In the genomic region with DNA sequence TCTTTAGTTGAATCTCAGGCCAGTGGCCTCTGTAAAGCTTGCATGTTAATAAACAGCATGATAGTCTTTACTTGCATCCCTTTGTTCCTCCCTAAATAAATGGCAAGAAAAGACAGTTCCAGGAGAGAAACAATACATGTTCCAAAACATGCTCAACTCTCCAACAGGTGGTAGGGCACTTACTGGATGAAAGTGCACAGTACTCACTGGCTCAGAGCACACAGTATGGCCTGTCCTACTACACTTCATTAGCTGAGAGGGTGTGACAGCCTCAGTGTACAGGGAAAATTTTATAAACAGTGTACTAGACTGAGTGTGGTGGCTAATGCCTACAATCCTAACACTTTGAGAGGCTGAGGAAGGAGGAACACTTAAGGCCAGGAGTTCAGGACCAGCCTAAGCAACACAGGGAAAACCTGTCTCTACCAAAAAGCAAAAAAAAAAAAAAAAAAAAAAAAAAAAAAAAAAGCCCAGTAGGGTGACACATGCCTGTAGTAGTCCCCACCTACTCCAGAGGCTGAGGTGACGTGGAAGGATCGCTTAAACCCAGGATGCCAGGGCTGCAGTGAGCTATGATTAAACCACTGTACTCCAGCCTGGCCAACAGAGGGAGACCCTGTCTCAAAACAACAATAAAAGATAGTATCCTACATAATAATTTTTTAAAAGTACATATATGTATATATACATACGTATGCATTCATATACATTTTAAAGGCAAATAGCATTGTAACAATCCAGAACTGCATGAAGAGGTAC, we compare ENCODE assay signal across 10 cellular contexts. TPM values are rescaled to one million over a fixed set of nuclear protein-coding genes. Genes with fewer than 3 reads are reported as not detected.
DNase-seq lines count a peak whose midpoint lies in the region; ATAC-seq and TF ChIP-seq lines count a peak whose summit lies in the region.
"Had no signal": no experiment of that assay in that cellular context is flagged by ENCODE, and none has a peak within 500 bp of the region (broad histone marks: within the 10 kb centered on the region; RNA-seq: fewer than 3 reads in every experiment).

No MANE protein-coding gene starts in this region.

- H3K4me3 ChIP-seq in cardiac muscle cell (no peak overlapping the region), heart right ventricle (no peak overlapping the region), endocrine pancreas (ENCODE audit: control insufficient read depth, insufficient read depth, low read length) (no peak overlapping the region)
- H3K4me3 ChIP-seq: SJCRH30 had no signal

- DNase-seq in cardiac muscle cell (ENCODE audit: low read depth in 1 of 2, low spot score in 1 of 2) = peak; percentile 1 to 2
- DNase-seq in heart right ventricle = no peak
- peak in 1 of 3 donors; percentile 13 for DNase-seq in T-helper 17 cell
- no peak for DNase-seq in stimulated activated effector memory CD8-positive, alpha-beta T cell treated with anti-CD3 and anti-CD28 coated beads, Interleukin-12 subunit alpha, Interleukin-12 subunit beta, amount 100 ng/mL, for 72 hours (ENCODE audit: low spot score in 2 of 2)
- DNase-seq in GF-D8 (lab: John Stamatoyannopoulos, UW) = no peak
- DNase-seq: SJCRH30 had no signal

- H3K27ac Mint-ChIP-seq in T-helper 17 cell = peak overlapping the region; percentile 90
- H3K27ac Mint-ChIP-seq in stimulated activated effector memory CD8-positive, alpha-beta T cell treated with anti-CD3 and anti-CD28 coated beads, Interleukin-12 subunit alpha, Interleukin-12 subunit beta, amount 100 ng/mL, for 72 hours = no peak overlapping the region

- no peaks in the 10 kb centered on the region for H3K36me3 ChIP-seq in cardiac muscle cell
- peaks cover 0 to 30% (median 4%) of the 10 kb centered on the region in 9 donors for H3K36me3 ChIP-seq in heart right ventricle
- H3K36me3 ChIP-seq in endocrine pancreas (ENCODE audit: control insufficient read depth, insufficient read depth, low read length) = no peaks in the 10 kb centered on the region

- peaks cover 31% of the 10 kb centered on the region for H3K4me1 Mint-ChIP-seq in T-helper 17 cell
- peaks cover 25% of the 10 kb centered on the region for H3K4me1 Mint-ChIP-seq in stimulated activated effector memory CD8-positive, alpha-beta T cell treated with anti-CD3 and anti-CD28 coated beads, Interleukin-12 subunit alpha, Interleukin-12 subunit beta, amount 100 ng/mL, for 72 hours

- no peaks in the 10 kb centered on the region for H3K4me1 ChIP-seq in cardiac muscle cell (ENCODE audit: low read depth)
- peaks cover 0 to 17% (median 4%) of the 10 kb centered on the region in 9 donors for H3K4me1 ChIP-seq in heart right ventricle
- peaks cover 9% of the 10 kb centered on the region for H3K4me1 ChIP-seq in endocrine pancreas (ENCODE audit: control insufficient read depth, insufficient read depth, low read length)

- no peak for ATAC-seq in heart right ventricle
- peak; percentile 68 for ATAC-seq in T-helper 17 cell
- peak; percentile 88 for ATAC-seq in stimulated activated effector memory CD8-positive, alpha-beta T cell treated with anti-CD3 and anti-CD28 coated beads, Interleukin-12 subunit alpha, Interleukin-12 subunit beta, amount 100 ng/mL, for 72 hours
- no peak for ATAC-seq in HG02870 (IDR thresholded peaks at IDR 0.05; ENCODE audit: unreplicated experiment)
- ATAC-seq in HG03571 (IDR thresholded peaks at IDR 0.05; ENCODE audit: unreplicated experiment) = no peak

- 80 to 89% methylated on average over 3 of the region's 3 CpGs for WGBS in heart right ventricle, 2 donors

- TF ChIP-seq CTCF in cardiac muscle cell (IDR thresholded peaks at IDR 0.05; ENCODE audit: low read depth, low read length) = peak; percentile 8
- no peak for TF ChIP-seq CTCF in heart right ventricle (IDR thresholded peaks at IDR 0.05)

- peaks cover 15% of the 10 kb centered on the region for H3K36me3 Mint-ChIP-seq in T-helper 17 cell (ENCODE audit: low read depth)
- peaks cover 53% of the 10 kb centered on the region for H3K36me3 Mint-ChIP-seq in stimulated activated effector memory CD8-positive, alpha-beta T cell treated with anti-CD3 and anti-CD28 coated beads, Interleukin-12 subunit alpha, Interleukin-12 subunit beta, amount 100 ng/mL, for 72 hours

- H3K9me3 Mint-ChIP-seq in stimulated activated effector memory CD8-positive, alpha-beta T cell treated with anti-CD3 and anti-CD28 coated beads, Interleukin-12 subunit alpha, Interleukin-12 subunit beta, amount 100 ng/mL, for 72 hours = no peaks in the 10 kb centered on the region

- peak overlapping the region; percentile 26 for H3K9ac ChIP-seq in endocrine pancreas (ENCODE audit: control insufficient read depth, insufficient read depth, low read length)

- no peaks in the 10 kb centered on the region for H3K27me3 Mint-ChIP-seq in T-helper 17 cell

- no peak overlapping the region for H3K27ac ChIP-seq in cardiac muscle cell
- H3K27ac ChIP-seq in heart right ventricle = no peak overlapping the region
- H3K27ac ChIP-seq: HL-60, SJCRH30 had no signal

- H3K4me3 Mint-ChIP-seq in T-helper 17 cell = no peak overlapping the region
- H3K4me3 Mint-ChIP-seq in stimulated activated effector memory CD8-positive, alpha-beta T cell treated with anti-CD3 and anti-CD28 coated beads, Interleukin-12 subunit alpha, Interleukin-12 subunit beta, amount 100 ng/mL, for 72 hours = no peak overlapping the region

- H3K27me3 ChIP-seq in cardiac muscle cell (no peaks in the 10 kb centered on the region), heart right ventricle (no peaks in the 10 kb centered on the region), endocrine pancreas (ENCODE audit: control insufficient read depth, insufficient read depth, low read length) (no peaks in the 10 kb centered on the region)
- H3K27me3 ChIP-seq: SJCRH30 had no signal

- intact Hi-C loops in heart right ventricle (cut with DNase I) = loop anchor here in 4 of 10 donors (5.0 to 10.0 kb wide), 2 partner anchors 48 to 56 kb away; a partner anchor contains a TSS

- H3K9me3 ChIP-seq in cardiac muscle cell (ENCODE audit: low read depth) = no peaks in the 10 kb centered on the region
- H3K9me3 ChIP-seq in heart right ventricle = no peaks in the 10 kb centered on the region
- no peaks in the 10 kb centered on the region for H3K9me3 ChIP-seq in T-helper 17 cell (ENCODE audit: control insufficient read depth, low read length, poor library complexity, severe bottlenecking)
- no peaks in the 10 kb centered on the region for H3K9me3 ChIP-seq in endocrine pancreas (ENCODE audit: control insufficient read depth, low read length)
- H3K9me3 ChIP-seq: SJCRH30 had no signal

RNA-seq across cellular contexts. Expression of a gene that starts 51.9 kb away (rescaled TPM):
- total RNA-seq in cardiac muscle cell (18.7 and 31.6 TPM in 2 replicates), heart right ventricle (10 to 100 TPM; 20.6 to 37.8 (median 23.8) TPM), T-helper 17 cell (10 to 100 TPM; 65.2 to 95.5 TPM)
- polyA plus RNA-seq in cardiac muscle cell (15.3 and 18.4 TPM in 2 replicates), heart right ventricle (1 to 10 TPM; 5.8 to 7.8 TPM)

Comparison
In these comparisons a context has a peak if more than half of its experiments do, and no peak if none do; other contexts are left out.
1. DNase-seq: peak in cardiac muscle cell (2 of 2); none in heart right ventricle (0 of 2), stimulated activated effector memory CD8-positive, alpha-beta T cell treated with anti-CD3 and anti-CD28 coated beads, Interleukin-12 subunit alpha, Interleukin-12 subunit beta, amount 100 ng/mL, for 72 hours (0 of 2) and GF-D8 (single experiment).
2. ATAC-seq: peak in T-helper 17 cell (single experiment) and stimulated activated effector memory CD8-positive, alpha-beta T cell treated with anti-CD3 and anti-CD28 coated beads, Interleukin-12 subunit alpha, Interleukin-12 subunit beta, amount 100 ng/mL, for 72 hours (single experiment); none in heart right ventricle (0 of 8), HG02870 (single experiment) and HG03571 (single experiment).